1 cellular context compared by ENCODE assay signal in the genomic region with DNA sequence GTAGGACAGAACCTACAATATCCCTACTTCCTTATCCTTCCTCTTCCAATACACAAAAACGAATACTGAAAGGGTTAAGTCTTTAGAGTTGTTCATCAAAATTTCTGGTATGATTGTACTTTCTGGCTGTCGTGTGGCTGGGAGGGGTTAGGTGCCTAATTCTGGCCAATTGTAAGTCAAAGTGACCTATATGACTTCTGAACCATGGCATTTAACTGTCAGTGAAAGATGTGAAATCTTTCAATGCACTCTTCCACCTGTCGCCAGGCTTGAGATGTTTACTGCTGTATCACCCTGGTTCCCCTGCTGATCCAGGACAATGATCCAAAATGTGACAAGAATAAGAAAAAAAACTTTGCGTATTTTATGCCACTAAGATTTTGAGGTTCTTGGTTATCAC.
TF ChIP-seq lines count a peak whose summit lies in the region.

No MANE protein-coding gene starts in this region.

TF ChIP-seq in IMR-90, 13 proteins besides CTCF, POLR2A, EP300 and RAD21:
- no peak for TF ChIP-seq BHLHE40 (IDR thresholded peaks at IDR 0.05; ENCODE audit: low read depth, low read length)
- TF ChIP-seq FOS (IDR thresholded peaks at IDR 0.05; ENCODE audit: low read depth, low read length), result no peak
- TF ChIP-seq CHD1 (IDR thresholded peaks at IDR 0.05; ENCODE audit: low read depth, low read length), result no peak
- TF ChIP-seq USF2 (IDR thresholded peaks at IDR 0.05; ENCODE audit: low read depth, low read length), result no peak
- no peak for TF ChIP-seq NFE2L2 (IDR thresholded peaks at IDR 0.05; ENCODE audit: low read depth, low read length)
- no peak for TF ChIP-seq MXI1 (IDR thresholded peaks at IDR 0.05; ENCODE audit: borderline replicate concordance, low read depth, low read length)
